In genomic region chr11:108008656-108009496, GRCh38 we compare ENCODE assay signal across 8 cellular contexts. TPM values are rescaled to one million over a fixed set of nuclear protein-coding genes. Genes with fewer than 3 reads are reported as not detected.
DNase-seq lines count a peak whose midpoint lies in the region; ATAC-seq and TF ChIP-seq lines count a peak whose summit lies in the region.

Gene CUL5 (plus strand): TSS chr11:108008898. CDS start chr11:108009349, 451 bp downstream.

- intact Hi-C loops in colonic mucosa (cut with DNase I) (no loop called here), left colon (cut with DNase I, micrococcal nuclease) (no loop called here)

- TF ChIP-seq CTCF in colonic mucosa (IDR thresholded peaks at IDR 0.05) = peak; percentile 89

- peak; percentile 88 for ATAC-seq in HG03439 (IDR thresholded peaks at IDR 0.05; ENCODE audit: unreplicated experiment)
- peak; percentile 96 for ATAC-seq in left colon

- H3K9ac ChIP-seq in BLaER1 (peak within 1 kb of the TSS; percentile 97), colonic mucosa (ENCODE audit: low read depth in 2 of 2, low read length in 2 of 2) (peak within 1 kb of the TSS; percentile 81 to 99)

- H3K36me3 ChIP-seq in BLaER1 (peaks cover 10% of the 10 kb centered on the region; the same call in 1 of the 2 replicates), colonic mucosa (no peaks in the 10 kb centered on the region)

- H3K27ac ChIP-seq in BLaER1 (peak within 1 kb of the TSS; percentile 98), colonic mucosa (peak within 1 kb of the TSS; percentile 86)

- H3K4me3 ChIP-seq in BLaER1 (peak within 1 kb of the TSS; percentile 84), colonic mucosa (peak within 1 kb of the TSS; percentile 90)

- H3K27me3 ChIP-seq in BLaER1 (no peaks in the 10 kb centered on the region), colonic mucosa (no peaks in the 10 kb centered on the region)

- H3K4me2 ChIP-seq in BLaER1 = peak within 1 kb of the TSS; percentile 85

- TF ChIP-seq POLR2A in GM19193 (IDR thresholded peaks at IDR 0.05; ENCODE audit: extremely low read depth, insufficient read depth, insufficient read length) = peak; percentile 91

- H3K4me1 ChIP-seq in BLaER1 (peaks cover 36% of the 10 kb centered on the region), colonic mucosa (peaks cover 3% of the 10 kb centered on the region)

- H4K20me1 ChIP-seq in BLaER1 = peaks cover 45% of the 10 kb centered on the region

- DNase-seq in NCI-H510A (lab: John Stamatoyannopoulos, UW) (peak; percentile 88), colonic mucosa (peak; percentile 92), left colon (peak; percentile 91 to 95)
- peak; percentile 87 to 89 for DNase-seq in activated CD4-positive, alpha-beta T cell treated with anti-CD3 and anti-CD28 coated beads for 4 hours
- DNase-seq in stimulated activated CD4-positive, alpha-beta T cell treated with anti-CD3 and anti-CD28 coated beads, Interleukin-1b, Interleukin-23, amount 100 ng/mL, for 48 hours = peak; percentile 89

- H3K9me3 ChIP-seq in BLaER1 = no peaks in the 10 kb centered on the region
- H3K9me3 ChIP-seq in colonic mucosa = no peaks in the 10 kb centered on the region

RNA-seq across cellular contexts. Expression of gene CUL5, which starts in this region (rescaled TPM):
- total RNA-seq in colonic mucosa (10 to 100 TPM; 26.1 to 28.0 TPM), left colon (10 to 100 TPM; 33.4 to 38.2 TPM)

Comparison
In these comparisons a context has a peak if more than half of its experiments do, and no peak if none do; other contexts are left out.
1. Peak in every context shown above with its lines: DNase-seq, ATAC-seq, H3K4me3 ChIP-seq and H3K27ac ChIP-seq.